13 cellular contexts compared by ENCODE assay signal in genomic region chr6:121764493-121764892, GRCh38.
DNase-seq lines count a peak whose midpoint lies in the region; ATAC-seq lines count a peak whose summit lies in the region.
"Had no signal": no experiment of that assay in that cellular context is flagged by ENCODE, and none has a peak within 500 bp of the region (broad histone marks: within the 10 kb centered on the region; RNA-seq: fewer than 3 reads in every experiment).

No MANE protein-coding gene starts in this region.

- H3K4ac ChIP-seq in mesenchymal stem cell (ENCODE audit: low read depth in 1 of 2, low read length in 2 of 2), result no peak overlapping the region

- H3K36me3 ChIP-seq in mesenchymal stem cell (ENCODE audit: control insufficient read depth in 1 of 2, insufficient read depth in 2 of 2, low read depth in 1 of 2, low read length in 2 of 2), result no peaks in the 10 kb centered on the region

- ATAC-seq in GM19043 (IDR thresholded peaks at IDR 0.05; ENCODE audit: low read depth, unreplicated experiment) (peak; percentile 74), GM21786 (IDR thresholded peaks at IDR 0.05; ENCODE audit: unreplicated experiment) (peak; percentile 93), HG03095 (IDR thresholded peaks at IDR 0.05; ENCODE audit: unreplicated experiment) (peak; percentile 91)
- ATAC-seq: sciatic nerve had no signal

- peak overlapping the region; percentile 29 for H3K4me2 ChIP-seq in mesenchymal stem cell (ENCODE audit: low read length, poor library complexity, severe bottlenecking)

- H3K23ac ChIP-seq in mesenchymal stem cell (ENCODE audit: low read length in 2 of 2), result no peak overlapping the region

- DNase-seq in mesenchymal stem cell (no peak), NCI-H1105 treated with DMSO at 0.1 percent for 48 hours (lab: John Stamatoyannopoulos, UW) (no peak), NCI-H2227 (lab: John Stamatoyannopoulos, UW; ENCODE audit: unreplicated experiment) (no peak), D341Med (ENCODE audit: low spot score) (no peak)
- DNase-seq: activated CD4-positive, alpha-beta T cell treated with anti-CD3 and anti-CD28 coated beads, Interleukin-2, amount 50 U/mL, for 4 hours; CD4-positive, alpha-beta T cell; NCI-H1048; NCI-H446 treated with DMSO at 0.1 percent for 48 hours; nephron progenitor cell had no signal

- no peak overlapping the region for H2BK120ac ChIP-seq in mesenchymal stem cell (ENCODE audit: low read depth, low read length)

- no peak overlapping the region for H3K14ac ChIP-seq in mesenchymal stem cell (ENCODE audit: low read length in 2 of 2)

- no peak overlapping the region for H3K4me3 ChIP-seq in mesenchymal stem cell (ENCODE audit: insufficient read depth in 1 of 2, low read depth in 1 of 2, low read length in 2 of 2)

- no peak overlapping the region for H4K91ac ChIP-seq in mesenchymal stem cell (ENCODE audit: low read length)

- no peaks in the 10 kb centered on the region for H3K27me3 ChIP-seq in mesenchymal stem cell (ENCODE audit: control insufficient read depth in 1 of 2, insufficient read depth in 1 of 2, low read length in 2 of 2)

- H2BK12ac ChIP-seq in mesenchymal stem cell (ENCODE audit: low read length in 2 of 2), result no peak overlapping the region

- no peak overlapping the region for H4K8ac ChIP-seq in mesenchymal stem cell (ENCODE audit: low read length)

- no peak overlapping the region for H2AK5ac ChIP-seq in mesenchymal stem cell (ENCODE audit: low read length, severe bottlenecking)

- no peaks in the 10 kb centered on the region for H3K79me1 ChIP-seq in mesenchymal stem cell (replicated peaks; ENCODE audit: low read length, poor library complexity, severe bottlenecking)

- H3K4me1 ChIP-seq in mesenchymal stem cell (ENCODE audit: control insufficient read depth, insufficient read depth, low read depth, low read length), result no peaks in the 10 kb centered on the region

- H2BK15ac ChIP-seq in mesenchymal stem cell (ENCODE audit: low read depth, poor library complexity, severe bottlenecking), result no peak overlapping the region

- H3K9me3 ChIP-seq in mesenchymal stem cell (ENCODE audit: control insufficient read depth, low read length), result peaks cover 7% of the 10 kb centered on the region

- no peak overlapping the region for H3K9ac ChIP-seq in mesenchymal stem cell (ENCODE audit: low read length)

- H2BK5ac ChIP-seq in mesenchymal stem cell (ENCODE audit: low read depth, low read length, poor library complexity, severe bottlenecking), result no peak overlapping the region

- H2AFZ ChIP-seq in mesenchymal stem cell (ENCODE audit: low read depth, low read length), result no peak overlapping the region

- H3K18ac ChIP-seq in mesenchymal stem cell (ENCODE audit: low read depth in 1 of 2, low read length in 2 of 2), result no peak overlapping the region

- no peak overlapping the region for H3K27ac ChIP-seq in mesenchymal stem cell (ENCODE audit: low read length, poor library complexity, severe bottlenecking)

- 98% methylated on average over 3 of the region's 3 CpGs for WGBS in mesenchymal stem cell
